In the genomic region with DNA sequence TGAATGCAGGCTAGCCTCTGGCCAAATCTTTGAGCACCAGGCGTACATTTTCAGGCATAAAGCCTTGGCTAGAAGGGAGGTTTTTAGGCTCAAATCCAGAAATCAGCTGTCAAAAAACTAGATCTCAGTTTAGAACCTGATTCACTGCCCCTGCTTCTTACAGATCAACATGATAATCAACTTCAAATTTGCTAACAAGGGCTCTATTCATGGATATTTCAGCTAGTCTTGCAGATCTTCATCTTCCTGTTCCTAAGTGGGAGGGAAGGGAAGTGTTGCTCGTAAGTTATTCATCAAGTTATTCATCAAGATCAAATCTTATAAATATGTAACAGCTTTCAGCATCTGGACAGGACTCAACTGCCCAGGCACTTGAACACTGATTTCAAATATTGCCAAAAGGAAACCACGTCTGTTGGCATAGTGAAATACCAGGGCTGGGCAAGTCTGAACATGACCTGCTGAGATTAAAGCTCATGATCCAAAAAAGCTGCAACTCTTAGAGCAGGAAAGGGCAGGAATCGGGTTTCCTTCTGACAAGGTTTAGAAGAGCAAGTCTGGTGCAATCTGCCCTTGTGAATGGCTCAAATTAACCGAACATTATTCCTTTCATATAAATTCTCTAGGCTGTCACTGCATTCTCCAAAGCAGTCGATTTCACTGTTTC, we compare ENCODE assay signal across 8 cellular contexts.
DNase-seq lines count a peak whose midpoint lies in the region; ATAC-seq and TF ChIP-seq lines count a peak whose summit lies in the region.

No MANE protein-coding gene starts in this region.

- no peak for ATAC-seq in HG02571 (IDR thresholded peaks at IDR 0.05; ENCODE audit: unreplicated experiment)

- H3K4me3 ChIP-seq in ACC112 (ENCODE audit: low read depth, low read length) (peak overlapping the region; percentile 40), spleen (peak overlapping the region in 2 of 8 donors; percentile 8 to 10)

- H3K79me2 ChIP-seq in ACC112 (ENCODE audit: control insufficient read depth, insufficient read depth, low read length, unreplicated experiment), result peaks cover 6% of the 10 kb centered on the region

- peak; percentile 99 for DNase-seq in LHCN-M2 (ENCODE audit: low read depth)
- DNase-seq in iPS DF 4.7 (ENCODE audit: extremely low read depth, low spot score), result peak; percentile 11
- DNase-seq in spleen, result no peak
- DNase-seq in NCI-H2029 treated with DMSO at 0.1 percent for 48 hours (lab: John Stamatoyannopoulos, UW), result no peak
- DNase-seq in germinal center (ENCODE audit: low spot score), result no peak

- H3K36me3 ChIP-seq in ACC112 (ENCODE audit: insufficient read depth, low read length) (peaks cover 12% of the 10 kb centered on the region), spleen (no peaks in the 10 kb centered on the region)

- 34 to 60% (median 42%) methylated on average over 6 of the region's 6 CpGs for WGBS in spleen, 5 donors

- H3K9me3 ChIP-seq in spleen, result no peaks in the 10 kb centered on the region

- H3K27me3 ChIP-seq in ACC112 (ENCODE audit: insufficient read depth, low read length), result no peaks in the 10 kb centered on the region
- no peaks in the 10 kb centered on the region for H3K27me3 ChIP-seq in spleen (replicated peaks in 1 of 7)

- H3K27ac ChIP-seq in ACC112 (ENCODE audit: low read depth, low read length), result peak overlapping the region; percentile 89
- H3K27ac ChIP-seq in VCaP, result peak overlapping the region; percentile 64
- H3K27ac ChIP-seq in spleen, result peak overlapping the region in 5 of 8 donors; percentile 10 to 31 (median 22)

- TF ChIP-seq CTCF in VCaP (conservative IDR thresholded peaks at IDR 0.05) (no peak), spleen (IDR thresholded peaks at IDR 0.05 in 8 of 11, conservative IDR thresholded peaks at IDR 0.05 in 3 of 11) (no peak)

- intact Hi-C loops in spleen (cut with DNase I; ENCODE audit: low total_unique reads), result no loop called here

- TF ChIP-seq POLR2A in spleen (IDR thresholded peaks at IDR 0.05), result no peak

- H2AFZ ChIP-seq in ACC112 (ENCODE audit: low read length, unreplicated experiment), result no peak overlapping the region

- H3K4me1 ChIP-seq in ACC112 (ENCODE audit: control insufficient read depth, insufficient read depth, low read length, unreplicated experiment) (peaks cover 62% of the 10 kb centered on the region), spleen (peaks cover 0 to 10% (median 6%) of the 10 kb centered on the region in 6 donors)

Comparison
In these comparisons a context has a peak if more than half of its experiments do, and no peak if none do; other contexts are left out.
1. H3K27ac ChIP-seq: peak in every context shown above with its lines; median percentile 89 in ACC112; 64 in VCaP; 22 in spleen.
2. DNase-seq: peak in LHCN-M2 (single experiment) and iPS DF 4.7 (single experiment); none in spleen (single experiment), NCI-H2029 treated with DMSO at 0.1 percent for 48 hours (single experiment) and germinal center (single experiment).